In genomic region chr6:35208419-35208818, GRCh38 we compare ENCODE assay signal across 27 cellular contexts. TPM values are rescaled to one million over a fixed set of nuclear protein-coding genes. Genes with fewer than 3 reads are reported as not detected.
"Had no signal": no experiment of that assay in that cellular context is flagged by ENCODE, and none has a peak within 500 bp of the region (broad histone marks: within the 10 kb centered on the region; RNA-seq: fewer than 3 reads in every experiment).

No MANE protein-coding gene starts in this region.

- H3K36me3 ChIP-seq: left ventricle myocardium inferior, pancreas, prostate gland, suprapubic skin, thoracic aorta, tibial artery, upper lobe of right lung had no signal

- H3K4me3 ChIP-seq: left ventricle myocardium inferior, lung, pancreas, prostate gland, skin epidermis, suprapubic skin, thoracic aorta, tibial artery, upper lobe of right lung had no signal

- H3K27ac ChIP-seq: left ventricle myocardium inferior, pancreas, prostate gland, skin epidermis, suprapubic skin, thoracic aorta, upper lobe of right lung had no signal

- DNase-seq: hippocampal formation; left ventricle myocardium inferior; mesendoderm; naive B cell; natural killer cell; nephron progenitor cell; pancreas; posterior cingulate gyrus; retina; right cardiac atrium; stimulated activated CD4-positive, alpha-beta T cell treated with anti-CD3 and anti-CD28 coated beads, Interleukin-12 subunit alpha, Interleukin-12 subunit beta, amount 100 ng/mL, for 4 hours; stimulated activated CD4-positive, alpha-beta T cell treated with anti-CD3 and anti-CD28 coated beads, Interleukin-15, amount 100 ng/mL, for 24 hours; stimulated activated CD4-positive, alpha-beta T cell treated with anti-CD3 and anti-CD28 coated beads, Interleukin-2, amount 100 ng/mL, for 24 hours; stimulated activated CD4-positive, alpha-beta T cell treated with anti-CD3 and anti-CD28 coated beads, Interleukin-4, amount 100 ng/mL, for 24 hours; stimulated activated naive CD4-positive, alpha-beta T cell; tibial artery; trophoblast cell; upper lobe of right lung had no signal

- H3K9me3 ChIP-seq: left ventricle myocardium inferior, pancreas, prostate gland, suprapubic skin, thoracic aorta, tibial artery, upper lobe of right lung had no signal

- H3K4me1 ChIP-seq: pancreas, prostate gland, upper lobe of right lung had no signal

- FAIRE-seq: pancreas, urothelium cell line had no signal

- H3K27me3 ChIP-seq: tibial artery had no signal

- ATAC-seq: natural killer cell; pancreas; right cardiac atrium; sciatic nerve; stimulated activated effector memory CD8-positive, alpha-beta T cell treated with anti-CD3 and anti-CD28 coated beads, Interleukin-12 subunit alpha, Interleukin-12 subunit beta, amount 100 ng/mL, for 72 hours; upper lobe of right lung had no signal

RNA-seq across cellular contexts. Expression of gene SCUBE3, which starts 5.3 kb away (rescaled TPM):
- total RNA-seq: mononuclear cell had no signal
